11 cellular contexts compared by ENCODE assay signal in the genomic region with DNA sequence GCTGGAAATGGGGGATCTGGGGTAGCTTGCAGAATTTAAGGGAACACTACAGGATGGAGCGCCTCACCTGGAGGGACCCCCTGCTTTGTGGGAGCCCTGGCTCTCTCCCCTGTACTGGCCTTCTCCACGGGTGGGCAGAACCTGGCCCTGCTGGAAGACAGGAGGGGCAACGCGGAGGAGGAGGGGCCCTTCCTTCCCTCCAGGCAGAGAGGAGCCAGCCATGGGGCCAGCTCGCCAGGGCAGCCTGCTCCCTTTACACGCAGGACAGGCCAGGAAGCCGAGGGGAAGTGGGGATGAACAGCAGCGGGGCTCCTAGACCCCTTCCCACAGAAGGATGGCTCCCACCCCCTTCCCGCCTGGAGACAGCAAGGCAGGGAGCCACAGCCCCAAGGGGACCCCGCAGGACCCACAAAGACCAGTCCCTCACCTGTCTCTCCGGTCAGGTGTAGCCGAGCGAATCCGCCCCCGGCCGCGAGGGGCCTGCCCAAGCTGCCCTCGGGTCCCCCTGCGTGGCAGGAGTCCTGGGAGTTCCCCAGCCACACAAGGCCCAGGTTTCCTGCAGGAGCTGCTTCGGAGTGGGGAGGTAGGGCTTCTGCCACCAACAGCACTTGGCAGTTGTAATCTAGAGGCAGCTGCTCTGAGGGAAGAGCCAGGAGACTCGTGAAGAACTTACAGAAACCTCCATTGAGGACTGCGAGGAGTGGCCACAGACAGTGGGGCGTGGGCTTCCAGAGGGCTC. TPM values are rescaled to one million over a fixed set of nuclear protein-coding genes. Genes with fewer than 3 reads are reported as not detected.
DNase-seq lines count a peak whose midpoint lies in the region; ATAC-seq and TF ChIP-seq lines count a peak whose summit lies in the region.
"Had no signal": no experiment of that assay in that cellular context is flagged by ENCODE, and none has a peak within 500 bp of the region (broad histone marks: within the 10 kb centered on the region; RNA-seq: fewer than 3 reads in every experiment).

No MANE protein-coding gene starts in this region.

- 83 to 87% (median 85%) methylated on average over 6 to 23 of the region's 23 CpGs for WGBS in adrenal gland, 4 donors

- TF ChIP-seq CTCF in natural killer cell (IDR thresholded peaks at IDR 0.05), result no peak
- TF ChIP-seq CTCF in adrenal gland (IDR thresholded peaks at IDR 0.05), result no peak

- H3K4me3 ChIP-seq in adrenal gland, result no peak overlapping the region

- no peak for ATAC-seq in natural killer cell
- ATAC-seq in natural killer cell treated with Interleukin-12 subunit alpha and Interleukin-12 subunit beta and Interleukin-15 and Interleukin-18, amount 100 ng/mL, for 72 hours, result no peak
- no peak for ATAC-seq in GM19035 (IDR thresholded peaks at IDR 0.05; ENCODE audit: unreplicated experiment)
- ATAC-seq in GM18498 (IDR thresholded peaks at IDR 0.05; ENCODE audit: unreplicated experiment), result no peak

- DNase-seq in natural killer cell, result peak; percentile 13
- DNase-seq in natural killer cell treated with Interleukin-12 subunit alpha and Interleukin-12 subunit beta and Interleukin-15 and Interleukin-18, amount 100 ng/mL, for 72 hours (ENCODE audit: low spot score), result no peak
- DNase-seq in adrenal gland, result peak in 4 of 7 donors; percentile 0 to 51 (median 19)
- peak; percentile 73 for DNase-seq in mesenteric fat pad (ENCODE audit: low spot score)
- DNase-seq in inferior parietal cortex (ENCODE audit: extremely low spot score), result no peak
- DNase-seq in NCI-H524 treated with DMSO at 0.1 percent for 48 hours (lab: John Stamatoyannopoulos, UW), result no peak
- DNase-seq: amniotic stem cell, NCI-H1048 had no signal

- intact Hi-C loops in natural killer cell (cut with micrococcal nuclease), result no loop called here
- intact Hi-C loops in adrenal gland (cut with DNase I), result no loop called here

- no peak overlapping the region for H3K27ac ChIP-seq in adrenal gland
- H3K27ac ChIP-seq: SK-N-MC had no signal

- peaks cover 7 to 13% of the 10 kb centered on the region in 2 donors for H3K4me1 ChIP-seq in adrenal gland (replicated peaks in 1 of 2)

- H3K4me1 Mint-ChIP-seq in natural killer cell, result peaks cover 0 to 4% of the 10 kb centered on the region in 2 donors
- peaks cover 0 to 12% of the 10 kb centered on the region in 2 donors for H3K4me1 Mint-ChIP-seq in natural killer cell treated with Interleukin-12 subunit alpha and Interleukin-12 subunit beta and Interleukin-15 and Interleukin-18, amount 100 ng/mL, for 72 hours (ENCODE audit: low read depth in 2 of 2)

- no peaks in the 10 kb centered on the region for H3K9me3 ChIP-seq in adrenal gland (replicated peaks in 1 of 3)

- no peaks in the 10 kb centered on the region for H3K27me3 ChIP-seq in adrenal gland

- H3K36me3 ChIP-seq in adrenal gland (replicated peaks in 1 of 2), result no peaks in the 10 kb centered on the region

- no peak for TF ChIP-seq POLR2A in adrenal gland (IDR thresholded peaks at IDR 0.05)

- no peaks in the 10 kb centered on the region for H3K9me3 Mint-ChIP-seq in natural killer cell
- no peaks in the 10 kb centered on the region for H3K9me3 Mint-ChIP-seq in natural killer cell treated with Interleukin-12 subunit alpha and Interleukin-12 subunit beta and Interleukin-15 and Interleukin-18, amount 100 ng/mL, for 72 hours

- H3K27me3 Mint-ChIP-seq in natural killer cell (ENCODE audit: low read depth in 2 of 2), result no peaks in the 10 kb centered on the region
- H3K27me3 Mint-ChIP-seq in natural killer cell treated with Interleukin-12 subunit alpha and Interleukin-12 subunit beta and Interleukin-15 and Interleukin-18, amount 100 ng/mL, for 72 hours, result no peaks in the 10 kb centered on the region

- peak overlapping the region; percentile 49 for H3K4me3 Mint-ChIP-seq in natural killer cell
- no peak overlapping the region for H3K4me3 Mint-ChIP-seq in natural killer cell treated with Interleukin-12 subunit alpha and Interleukin-12 subunit beta and Interleukin-15 and Interleukin-18, amount 100 ng/mL, for 72 hours

- peak overlapping the region in 1 of 2 donors; percentile 29 for H3K27ac Mint-ChIP-seq in natural killer cell
- H3K27ac Mint-ChIP-seq in natural killer cell treated with Interleukin-12 subunit alpha and Interleukin-12 subunit beta and Interleukin-15 and Interleukin-18, amount 100 ng/mL, for 72 hours, result no peak overlapping the region

- no peaks in the 10 kb centered on the region for H3K36me3 Mint-ChIP-seq in natural killer cell
- no peaks in the 10 kb centered on the region for H3K36me3 Mint-ChIP-seq in natural killer cell treated with Interleukin-12 subunit alpha and Interleukin-12 subunit beta and Interleukin-15 and Interleukin-18, amount 100 ng/mL, for 72 hours

RNA-seq across cellular contexts. Expression of gene SLC19A1, which starts 1.6 kb away (rescaled TPM):
- total RNA-seq in natural killer cell (1 to 10 TPM; 2.5 to 9.0 (median 4.9) TPM), adrenal gland (10 to 100 TPM; 13.1 to 21.2 (median 18.9) TPM), mesenteric fat pad (21.7 TPM)
- total RNA-seq in natural killer cell treated with Interleukin-12 subunit alpha and Interleukin-12 subunit beta and Interleukin-15 and Interleukin-18, amount 100 ng/mL, for 72 hours, result 100 to 1,000 TPM in 1 of 2 donors, 10 to 100 TPM in 1; 23.3 to 110 TPM
- polyA plus RNA-seq in adrenal gland, result 10 to 100 TPM in 2 of 3 donors, 1 to 10 TPM in 1; 1.7 to 15.2 (median 14.2) TPM

Comparison
In these comparisons a context has a peak if more than half of its experiments do, and no peak if none do; other contexts are left out.
1. DNase-seq: peak in natural killer cell (single experiment), adrenal gland (4 of 7) and mesenteric fat pad (single experiment); none in natural killer cell treated with Interleukin-12 subunit alpha and Interleukin-12 subunit beta and Interleukin-15 and Interleukin-18, amount 100 ng/mL, for 72 hours (single experiment), inferior parietal cortex (single experiment) and NCI-H524 treated with DMSO at 0.1 percent for 48 hours (single experiment).